Comparison of ENCODE assay signal across 8 cellular contexts in the genomic region with DNA sequence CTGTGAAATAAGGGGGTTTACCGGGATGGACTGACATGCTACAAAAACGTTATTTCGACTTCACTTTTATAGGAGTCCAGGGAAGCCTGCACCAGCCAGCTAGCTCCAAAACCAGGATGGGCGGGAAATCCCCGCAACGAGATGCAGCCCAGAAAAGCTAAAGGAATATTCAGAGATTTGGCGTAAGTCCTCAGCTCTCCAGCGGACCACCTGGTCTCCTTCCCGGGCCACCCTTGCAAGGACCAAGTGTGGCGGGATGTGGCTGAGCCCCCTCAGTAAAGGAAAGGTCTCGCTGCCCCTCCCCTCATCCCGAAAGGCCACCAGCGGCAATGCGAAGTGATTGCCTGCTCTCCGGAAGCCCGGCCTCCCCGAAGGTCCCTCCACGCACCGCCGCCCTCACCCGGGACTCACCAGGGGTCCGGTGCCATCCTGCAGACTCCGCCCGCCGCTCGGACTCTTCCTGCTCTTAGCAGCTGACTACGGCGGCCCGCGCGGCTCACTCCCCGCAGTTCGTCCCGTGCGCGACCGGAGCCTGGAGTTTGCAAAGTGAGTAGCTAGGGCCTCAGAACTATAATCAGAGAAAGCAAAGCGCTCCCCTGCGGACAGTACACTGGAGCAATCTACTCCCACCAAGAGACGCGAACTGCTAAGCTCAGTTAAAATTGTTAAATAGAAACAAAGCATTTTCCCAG. TPM values are rescaled to one million over a fixed set of nuclear protein-coding genes. Genes with fewer than 3 reads are reported as not detected.
DNase-seq lines count a peak whose midpoint lies in the region; TF ChIP-seq lines count a peak whose summit lies in the region.

A gene with protein sequence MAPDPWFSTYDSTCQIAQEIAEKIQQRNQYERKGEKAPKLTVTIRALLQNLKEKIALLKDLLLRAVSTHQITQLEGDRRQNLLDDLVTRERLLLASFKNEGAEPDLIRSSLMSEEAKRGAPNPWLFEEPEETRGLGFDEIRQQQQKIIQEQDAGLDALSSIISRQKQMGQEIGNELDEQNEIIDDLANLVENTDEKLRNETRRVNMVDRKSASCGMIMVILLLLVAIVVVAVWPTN (minus strand): TSS at position 440 of the 692 bp plus-strand sequence. CDS start 12 bp downstream, at position 428.

- H3K9ac ChIP-seq in trophoblast cell (ENCODE audit: low read length) = peak within 1 kb of the TSS; percentile 78

- no peaks in the 10 kb centered on the region for H3K9me3 ChIP-seq in MG63
- no peaks in the 10 kb centered on the region for H3K9me3 ChIP-seq in cardiac muscle cell (ENCODE audit: low read depth)
- no peaks in the 10 kb centered on the region for H3K9me3 ChIP-seq in trophoblast cell (ENCODE audit: insufficient read depth, low read depth, low read length)
- no peaks in the 10 kb centered on the region for H3K9me3 ChIP-seq in tibial nerve

- peak in 1 of 2 donors; percentile 27 for TF ChIP-seq POLR2A in tibial nerve (IDR thresholded peaks at IDR 0.05)

- in situ Hi-C loops in G401 (cut with HindIII; ENCODE audit: low sequenced_read_pairs) = no loop called here

- no CpG with 5 or more reads among the region's 41 CpGs for WGBS in trophoblast cell (ENCODE audit: extremely low coverage, insufficient coverage, insufficient read length)
- 0% methylated on average over 30 to 35 of the region's 41 CpGs for WGBS in tibial nerve, 2 donors

- H2BK120ac ChIP-seq in trophoblast cell (ENCODE audit: insufficient read depth, low read length, poor library complexity) = peak within 1 kb of the TSS; percentile 74

- H3K23ac ChIP-seq in trophoblast cell (ENCODE audit: low read length) = no peak within 1 kb of the TSS

- no peak within 1 kb of the TSS for H2BK12ac ChIP-seq in trophoblast cell (ENCODE audit: low read length)

- H3K36me3 ChIP-seq in MG63 (peaks cover 2% of the 10 kb centered on the region; the same call in 1 of the 2 replicates), cardiac muscle cell (no peaks in the 10 kb centered on the region), trophoblast cell (ENCODE audit: control insufficient read depth in 1 of 2, insufficient read depth in 2 of 2, low read length in 2 of 2) (no peaks in the 10 kb centered on the region), tibial nerve (no peaks in the 10 kb centered on the region)

- H4K8ac ChIP-seq in trophoblast cell (ENCODE audit: low read depth, low read length) = peak within 1 kb of the TSS; percentile 96

- peak within 1 kb of the TSS; percentile 92 for H3K4me2 ChIP-seq in trophoblast cell (ENCODE audit: low read length)

- H3K27ac ChIP-seq in cardiac muscle cell = peak within 1 kb of the TSS; percentile 41
- peak within 1 kb of the TSS; percentile 7 for H3K27ac ChIP-seq in trophoblast cell (ENCODE audit: low read depth, low read length)
- peak within 1 kb of the TSS; percentile 26 to 78 (median 62) for H3K27ac ChIP-seq in tibial nerve

- DNase-seq in G401 (ENCODE audit: low spot score) (peak; percentile 77), GOT3 (lab: John Stamatoyannopoulos, UW) (peak; percentile 36), MG63 (peak; percentile 98), T follicular helper cell (ENCODE audit: low read depth) (peak; percentile 64), cardiac muscle cell (ENCODE audit: low read depth in 1 of 2, low spot score in 1 of 2) (peak; percentile 94 to 95), trophoblast cell (peak; percentile 75 to 87), tibial nerve (ENCODE audit: low spot score in 2 of 2) (peak; percentile 84 to 92)
- DNase-seq in activated naive CD8-positive, alpha-beta T cell treated with anti-CD3 and anti-CD28 coated beads, Interleukin-2, amount 50 U/mL, for 16 hours (ENCODE audit: low read depth, low spot score) = peak; percentile 61

- peak within 1 kb of the TSS; percentile 74 for H3K4ac ChIP-seq in trophoblast cell (ENCODE audit: low read depth, low read length)

- H3K79me2 ChIP-seq in trophoblast cell (ENCODE audit: control insufficient read depth, insufficient read depth, low read length, poor library complexity) = peaks cover 4% of the 10 kb centered on the region

- H4K12ac ChIP-seq in trophoblast cell (ENCODE audit: low read depth, low read length) = peak within 1 kb of the TSS; percentile 93

- peak within 1 kb of the TSS; percentile 74 for H3K18ac ChIP-seq in trophoblast cell (ENCODE audit: low read length)

- H2AK5ac ChIP-seq in trophoblast cell (ENCODE audit: low read length) = no peak within 1 kb of the TSS

- H4K91ac ChIP-seq in trophoblast cell (ENCODE audit: low read depth, low read length) = peak within 1 kb of the TSS; percentile 21

- peak; percentile 5 for TF ChIP-seq CTCF in cardiac muscle cell (IDR thresholded peaks at IDR 0.05; ENCODE audit: low read depth, low read length)
- TF ChIP-seq CTCF in tibial nerve (IDR thresholded peaks at IDR 0.05) = no peak

- H3K4me1 ChIP-seq in cardiac muscle cell (ENCODE audit: low read depth) (no peaks in the 10 kb centered on the region), trophoblast cell (ENCODE audit: control insufficient read depth in 1 of 2, insufficient read depth in 2 of 2, low read length in 2 of 2) (peaks cover 4 to 5% of the 10 kb centered on the region in 2 experiments), tibial nerve (peaks cover 0 to 33% (median 10%) of the 10 kb centered on the region in 4 donors)

- H2AFZ ChIP-seq in trophoblast cell (ENCODE audit: insufficient read depth, low read length, poor library complexity) = peak within 1 kb of the TSS; percentile 95

- TF ChIP-seq EP300 in tibial nerve (IDR thresholded peaks at IDR 0.05) = peak in 1 of 2 donors; percentile 82

- peak within 1 kb of the TSS; percentile 19 for H2BK5ac ChIP-seq in trophoblast cell (ENCODE audit: low read depth, low read length, poor library complexity)

- H3K14ac ChIP-seq in trophoblast cell (ENCODE audit: low read length) = peak within 1 kb of the TSS; percentile 65

- peak within 1 kb of the TSS; percentile 87 for H3K4me3 ChIP-seq in MG63
- peak within 1 kb of the TSS; percentile 92 for H3K4me3 ChIP-seq in cardiac muscle cell
- peak within 1 kb of the TSS; percentile 89 for H3K4me3 ChIP-seq in trophoblast cell (ENCODE audit: low read depth, low read length)
- H3K4me3 ChIP-seq in tibial nerve = peak within 1 kb of the TSS; percentile 56 to 90 (median 73)

- peaks cover 3% of the 10 kb centered on the region for H3K79me1 ChIP-seq in trophoblast cell (ENCODE audit: low read length)

- H3K27me3 ChIP-seq in MG63 (no peaks in the 10 kb centered on the region), cardiac muscle cell (no peaks in the 10 kb centered on the region), trophoblast cell (ENCODE audit: insufficient read depth, low read length) (no peaks in the 10 kb centered on the region), tibial nerve (no peaks in the 10 kb centered on the region)

RNA-seq across cellular contexts. Expression of the gene that starts here (rescaled TPM):
- 92.6 and 95.8 TPM in 2 replicates for total RNA-seq in G401 (2014; rRNA removed; shearing (Covaris generic))
- 35.4 and 103 TPM in 2 replicates for total RNA-seq in MG63 (2014; rRNA removed; shearing (Covaris generic); ENCODE audit: low replicate concordance)
- total RNA-seq in cardiac muscle cell (46.9 and 57.0 TPM in 2 replicates), tibial nerve (10 to 100 TPM; 57.7 to 97.2 (median 69.1) TPM)
- 95.2 and 95.3 TPM in 2 replicates for polyA plus RNA-seq in cardiac muscle cell
- polyA plus RNA-seq in trophoblast cell (2013) = 48.4 and 55.1 TPM in 2 replicates

Comparison
In these comparisons a context has a peak if more than half of its experiments do, and no peak if none do; other contexts are left out.
1. Peak in every context shown above with its lines: DNase-seq, H3K4me3 ChIP-seq and H3K27ac ChIP-seq.
2. DNase-seq: peak in every context shown above with its lines; median percentile 98 in MG63; 94 in cardiac muscle cell; 88 in tibial nerve; 81 in trophoblast cell; 77 in G401; 64 in T follicular helper cell; 61 in activated naive CD8-positive, alpha-beta T cell treated with anti-CD3 and anti-CD28 coated beads, Interleukin-2, amount 50 U/mL, for 16 hours; 36 in GOT3.
3. H3K27ac ChIP-seq: peak in every context shown above with its lines; median percentile 62 in tibial nerve; 41 in cardiac muscle cell; 7 in trophoblast cell.